21 cellular contexts compared by ENCODE assay signal in the genomic region with DNA sequence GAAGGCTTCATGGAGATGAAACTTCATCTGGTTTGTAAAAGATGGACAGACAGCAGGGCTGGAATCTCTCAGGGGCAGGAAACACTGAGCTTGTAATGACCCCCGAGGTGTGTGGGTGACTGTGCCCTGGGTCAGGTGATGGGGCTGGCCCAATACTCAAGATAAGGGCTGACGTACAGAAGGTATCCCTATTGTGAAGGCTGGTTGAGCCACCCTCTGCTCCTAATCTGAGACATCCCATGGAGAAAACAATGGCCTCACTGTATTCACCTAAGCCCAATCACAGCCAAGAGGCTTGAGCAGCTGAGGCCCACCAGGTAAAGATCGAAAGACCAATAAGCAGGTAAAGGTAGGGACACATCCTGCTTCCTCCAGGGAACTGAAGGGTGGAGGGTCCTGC.
"Had no signal": no experiment of that assay in that cellular context is flagged by ENCODE, and none has a peak within 500 bp of the region (broad histone marks: within the 10 kb centered on the region; RNA-seq: fewer than 3 reads in every experiment).

No MANE protein-coding gene starts in this region.

- DNase-seq: effector CD8-positive, alpha-beta T cell; foreskin keratinocyte; heart right ventricle; hippocampal formation; left colon; left ventricle myocardium superior; lower lobe of right lung; natural killer cell; occipital lobe; ovary; posterior cingulate gyrus; stimulated activated CD4-positive, alpha-beta T cell treated with anti-CD3 and anti-CD28 coated beads, Interleukin-12 subunit alpha, Interleukin-12 subunit beta, amount 100 ng/mL, for 4 hours; stimulated activated CD4-positive, alpha-beta T cell treated with anti-CD3 and anti-CD28 coated beads, Interleukin-1b, Interleukin-23, amount 100 ng/mL, for 48 hours; stimulated activated CD4-positive, alpha-beta T cell treated with anti-CD3 and anti-CD28 coated beads, Interleukin-4, amount 100 ng/mL, for 1 hour; stimulated activated naive CD4-positive, alpha-beta T cell treated with Interleukin-2 at 50 U/mL for 16 hours; stomach; thyroid gland; trophoblast cell had no signal

- ATAC-seq: foreskin keratinocyte; gastroesophageal sphincter; heart right ventricle; left colon; left ventricle myocardium superior; lower lobe of right lung; sciatic nerve; stimulated activated effector memory CD8-positive, alpha-beta T cell treated with anti-CD3 and anti-CD28 coated beads, Interleukin-12 subunit alpha, Interleukin-12 subunit beta, amount 100 ng/mL, for 72 hours had no signal
